In genomic region chr14:53655080-53655785, GRCh38 we compare ENCODE assay signal across 21 cellular contexts.
DNase-seq lines count a peak whose midpoint lies in the region; ATAC-seq, FAIRE-seq and TF ChIP-seq lines count a peak whose summit lies in the region.
"Had no signal": no experiment of that assay in that cellular context is flagged by ENCODE, and none has a peak within 500 bp of the region (broad histone marks: within the 10 kb centered on the region; RNA-seq: fewer than 3 reads in every experiment).

No MANE protein-coding gene starts in this region.

- no peaks in the 10 kb centered on the region for H4K20me1 ChIP-seq in OCI-LY3 (ENCODE audit: insufficient read depth, low read length)

- peaks cover 26% of the 10 kb centered on the region for H3K27me3 ChIP-seq in OCI-LY3 (ENCODE audit: low read depth, low read length)
- H3K27me3 ChIP-seq: tibial nerve had no signal

- no peak overlapping the region for H2AFZ ChIP-seq in OCI-LY3 (ENCODE audit: low read depth, low read length)

- H3K27ac ChIP-seq in OCI-LY3 (ENCODE audit: low read length), result no peak overlapping the region
- H3K27ac ChIP-seq: 22Rv1, coronary artery, RWPE1, tibial nerve had no signal

- no peak overlapping the region for H3K9ac ChIP-seq in OCI-LY3 (ENCODE audit: low read length)
- H3K9ac ChIP-seq: SK-N-SH had no signal

- peak overlapping the region; percentile 59 for H3K4me3 ChIP-seq in OCI-LY3 (ENCODE audit: low read length)
- H3K4me3 ChIP-seq: coronary artery, tibial nerve had no signal

- H3K4me2 ChIP-seq in OCI-LY3 (ENCODE audit: low read length), result peak overlapping the region; percentile 64
- H3K4me2 ChIP-seq: SK-N-SH had no signal

- peak; percentile 14 for DNase-seq in Caki2 (ENCODE audit: low read depth)
- DNase-seq in GM19239 (ENCODE audit: insufficient read length, low spot score), result no peak
- no peak for DNase-seq in stimulated activated CD4-positive, alpha-beta T cell treated with anti-CD3 and anti-CD28 coated beads, Interleukin-4, amount 100 ng/mL, for 24 hours
- no peak for DNase-seq in left colon
- DNase-seq in OCI-M1 (lab: John Stamatoyannopoulos, UW), result no peak
- DNase-seq in NCI-H524 (lab: John Stamatoyannopoulos, UW), result no peak
- DNase-seq: CD8-positive, alpha-beta T cell; endodermal cell; NCI-H1694 treated with DMSO at 0.1 percent for 48 hours; SK-N-SH; stimulated activated CD4-positive, alpha-beta T cell treated with anti-CD3 and anti-CD28 coated beads, Interleukin-4, amount 100 ng/mL, for 4 hours; stimulated activated naive CD8-positive, alpha-beta T cell treated with anti-CD3 and anti-CD28 coated beads, Interleukin-15, amount 100 ng/mL, for 72 hours had no signal

- TF ChIP-seq CTCF in OCI-LY3 (IDR thresholded peaks at IDR 0.05; ENCODE audit: low read depth, low read length), result no peak

- H3K36me3 ChIP-seq in OCI-LY3 (replicated peaks; ENCODE audit: low read depth, low read length), result no peaks in the 10 kb centered on the region
- H3K36me3 ChIP-seq: tibial nerve had no signal

- peaks cover 33% of the 10 kb centered on the region for H3K4me1 ChIP-seq in OCI-LY3 (ENCODE audit: low read length)
- H3K4me1 ChIP-seq: tibial nerve had no signal

- no peaks in the 10 kb centered on the region for H3K79me2 ChIP-seq in OCI-LY3 (ENCODE audit: low read length)

- intact Hi-C loops in left colon (cut with DNase I, micrococcal nuclease), result no loop called here

- no peaks in the 10 kb centered on the region for H3K9me3 ChIP-seq in OCI-LY3 (ENCODE audit: insufficient read depth, low read length)
- H3K9me3 ChIP-seq: SK-N-SH, tibial nerve had no signal

- peak; percentile 65 for FAIRE-seq in GM19239 (lab: Jason Lieb, UNC)
- FAIRE-seq: G401.6, keratinocyte had no signal

- peak; percentile 75 for ATAC-seq in HG02852 (IDR thresholded peaks at IDR 0.05; ENCODE audit: unreplicated experiment)
- no peak for ATAC-seq in left colon
- ATAC-seq: activated T-helper 17 cell treated with anti-CD3 and anti-CD28 coated beads, Interleukin-2, amount 50 U/mL, for 72 hours; CD8-positive, alpha-beta T cell; stimulated activated naive CD8-positive, alpha-beta T cell treated with anti-CD3 and anti-CD28 coated beads, Interleukin-15, amount 100 ng/mL, for 72 hours had no signal

- in situ Hi-C loops in Caki2 (cut with HindIII; ENCODE audit: low pct_unique_long_range_greater_than_20kb, low sequenced_read_pairs), result no loop called here
